8 cellular contexts compared by ENCODE assay signal in genomic region chr15:31435256-31435781, GRCh38.
DNase-seq lines count a peak whose midpoint lies in the region; ATAC-seq, FAIRE-seq and TF ChIP-seq lines count a peak whose summit lies in the region.

No MANE protein-coding gene starts in this region.

- peaks cover 72% of the 10 kb centered on the region for H3K4me1 Mint-ChIP-seq in activated CD8-positive, alpha-beta T cell treated with anti-CD3 and anti-CD28 coated beads for 36 hours (ENCODE audit: low read depth)
- H3K4me1 Mint-ChIP-seq in effector memory CD8-positive, alpha-beta T cell (ENCODE audit: low read depth in 2 of 2): peaks cover 55 to 68% of the 10 kb centered on the region in 2 donors

- POLR2A ChIA-PET in A549 (lab: Yijun Ruan, JAX): interaction anchor here (0.6 to 1.2 kb wide), 5 partner anchors 11 to 532 kb away, joined by 3 to 7 read pairs (median 4); partner anchors contain the start of gene KLF13
- POLR2A ChIA-PET in activated CD8-positive, alpha-beta T cell treated with anti-CD3 and anti-CD28 coated beads for 36 hours (lab: Charles Lee): interaction anchor here (0.6 to 9.0 kb wide), 30 partner anchors 18 to 236 kb away, joined by 3 to 186 read pairs (median 4); no protein-coding TSS in a partner anchor

- H3K4me3 Mint-ChIP-seq in activated CD8-positive, alpha-beta T cell treated with anti-CD3 and anti-CD28 coated beads for 36 hours: peak overlapping the region; percentile 72
- H3K4me3 Mint-ChIP-seq in effector memory CD8-positive, alpha-beta T cell: peak overlapping the region; percentile 87 to 92

- H3K4me2 ChIP-seq in A549: peak overlapping the region; percentile 70

- FAIRE-seq in A549 (lab: Jason Lieb, UNC): peak; percentile 88

- intact Hi-C loops in activated CD8-positive, alpha-beta T cell treated with anti-CD3 and anti-CD28 coated beads for 36 hours (cut with micrococcal nuclease): loop anchor here (2.0 to 10.0 kb wide), 4 partner anchors 37 to 231 kb away; no protein-coding TSS in a partner anchor

- no peaks in the 10 kb centered on the region for H3K27me3 Mint-ChIP-seq in activated CD8-positive, alpha-beta T cell treated with anti-CD3 and anti-CD28 coated beads for 36 hours
- H3K27me3 Mint-ChIP-seq in effector memory CD8-positive, alpha-beta T cell: no peaks in the 10 kb centered on the region

- H3K27ac ChIP-seq in A549: peak overlapping the region; percentile 57 to 74; a peak in 5 of 6 replicates

- peak overlapping the region; percentile 98 for H3K27ac Mint-ChIP-seq in activated CD8-positive, alpha-beta T cell treated with anti-CD3 and anti-CD28 coated beads for 36 hours
- peak overlapping the region; percentile 99 for H3K27ac Mint-ChIP-seq in effector memory CD8-positive, alpha-beta T cell

- CTCF ChIA-PET in A549 (lab: Yijun Ruan, JAX): interaction anchor here (0.6 to 12.2 kb wide), 61 partner anchors 8 to 775 kb away, joined by 3 to 254 read pairs (median 4); partner anchors contain the start of gene KLF13
- CTCF ChIA-PET in activated CD8-positive, alpha-beta T cell treated with anti-CD3 and anti-CD28 coated beads for 36 hours (lab: Charles Lee): interaction anchor here (0.7 to 14.7 kb wide), 34 partner anchors 9 to 235 kb away, joined by 3 to 265 read pairs (median 6); no protein-coding TSS in a partner anchor

- peaks cover 13% of the 10 kb centered on the region for H3K4me1 ChIP-seq in A549

- no peaks in the 10 kb centered on the region for H3K9me3 ChIP-seq in A549

- TF ChIP-seq POLR2A in A549 (IDR thresholded peaks at IDR 0.05; ENCODE audit: low read length): no peak

- TF ChIP-seq CTCF in A549 (IDR thresholded peaks at IDR 0.05): peak; percentile 94
- peak; percentile 63 for TF ChIP-seq CTCF in activated CD8-positive, alpha-beta T cell treated with anti-CD3 and anti-CD28 coated beads for 36 hours (IDR thresholded peaks at IDR 0.05)

- no peaks in the 10 kb centered on the region for H3K36me3 Mint-ChIP-seq in activated CD8-positive, alpha-beta T cell treated with anti-CD3 and anti-CD28 coated beads for 36 hours (ENCODE audit: low read depth)
- peaks cover 18% of the 10 kb centered on the region for H3K36me3 Mint-ChIP-seq in effector memory CD8-positive, alpha-beta T cell (ENCODE audit: insufficient read depth)

- H3K4me3 ChIP-seq in A549: peak overlapping the region; percentile 12; the same call in 1 of the 3 replicates

- ATAC-seq in A549: peak; percentile 80 to 88
- ATAC-seq in GM18511 (IDR thresholded peaks at IDR 0.05; ENCODE audit: unreplicated experiment): peak; percentile 76
- ATAC-seq in HG03045 (IDR thresholded peaks at IDR 0.05; ENCODE audit: unreplicated experiment): peak; percentile 69
- peak; percentile 71 for ATAC-seq in activated CD8-positive, alpha-beta T cell treated with anti-CD3 and anti-CD28 coated beads for 36 hours
- peak; percentile 73 for ATAC-seq in effector memory CD8-positive, alpha-beta T cell (replicated peaks)

- H3K9me3 Mint-ChIP-seq in activated CD8-positive, alpha-beta T cell treated with anti-CD3 and anti-CD28 coated beads for 36 hours: no peaks in the 10 kb centered on the region
- H3K9me3 Mint-ChIP-seq in effector memory CD8-positive, alpha-beta T cell: no peaks in the 10 kb centered on the region

- TF ChIP-seq RAD21 in A549 (conservative IDR thresholded peaks at IDR 0.05 in 1 of 2, IDR thresholded peaks at IDR 0.05 in 1 of 2): peak; percentile 91 to 93

- 22% methylated on average over 14 of the region's 14 CpGs for WGBS in A549 (ENCODE audit: missing lambda C conversion rate)

- DNase-seq in A549 (ENCODE audit: low read depth in 1 of 2, low spot score in 1 of 2) (peak; percentile 83 to 89), NCI-H748 (lab: John Stamatoyannopoulos, UW; ENCODE audit: unreplicated experiment) (peak; percentile 78), middle frontal gyrus (ENCODE audit: extremely low spot score, low spot score) (peak; percentile 27)
- DNase-seq in activated CD8-positive, alpha-beta T cell treated with anti-CD3 and anti-CD28 coated beads for 36 hours: peak; percentile 95
- peak; percentile 74 to 77 (median 75) for DNase-seq in effector memory CD8-positive, alpha-beta T cell
- DNase-seq in stimulated activated CD8-positive, alpha-beta memory T cell treated with anti-CD3 and anti-CD28 coated beads, Interleukin-15, amount 100 ng/mL, for 48 hours (ENCODE audit: low read depth in 2 of 2): peak; percentile 82 to 83

- TF ChIP-seq EP300 in A549 (IDR thresholded peaks at IDR 0.05): no peak

TF ChIP-seq in A549, 52 proteins besides CTCF, POLR2A, EP300 and RAD21:
- TF ChIP-seq ESRRA (IDR thresholded peaks at IDR 0.05; ENCODE audit: borderline replicate concordance, low read length) (peak; percentile 97), SMC3 (IDR thresholded peaks at IDR 0.05) (peak; percentile 94), CHD4 (IDR thresholded peaks at IDR 0.05; ENCODE audit: borderline replicate concordance) (no peak), CEBPB (IDR thresholded peaks at IDR 0.05) (peak; percentile 53 to 77; a peak in 3 of 4 replicates)

Comparison
In these comparisons a context has a peak if more than half of its experiments do, and no peak if none do; other contexts are left out.
1. Peak in every context shown above with its lines: DNase-seq, ATAC-seq, H3K4me3 ChIP-seq and H3K27ac ChIP-seq.
2. DNase-seq: peak in every context shown above with its lines; median percentile 95 in activated CD8-positive, alpha-beta T cell treated with anti-CD3 and anti-CD28 coated beads for 36 hours; 86 in A549; 82 in stimulated activated CD8-positive, alpha-beta memory T cell treated with anti-CD3 and anti-CD28 coated beads, Interleukin-15, amount 100 ng/mL, for 48 hours; 78 in NCI-H748; 75 in effector memory CD8-positive, alpha-beta T cell; 27 in middle frontal gyrus.